ENCODE assay signal across 21 cellular contexts in genomic region chr5:129356846-129357245, GRCh38.
DNase-seq lines count a peak whose midpoint lies in the region; FAIRE-seq and TF ChIP-seq lines count a peak whose summit lies in the region.
"Had no signal": no experiment of that assay in that cellular context is flagged by ENCODE, and none has a peak within 500 bp of the region (broad histone marks: within the 10 kb centered on the region; RNA-seq: fewer than 3 reads in every experiment).

No MANE protein-coding gene starts in this region.

- H2BK12ac ChIP-seq in trophoblast cell (ENCODE audit: low read length), result no peak overlapping the region

- H4K8ac ChIP-seq in trophoblast cell (ENCODE audit: low read depth, low read length), result no peak overlapping the region

- no peaks in the 10 kb centered on the region for H3K36me3 ChIP-seq in trophoblast cell (ENCODE audit: control insufficient read depth in 1 of 2, insufficient read depth in 2 of 2, low read length in 2 of 2)
- H3K36me3 ChIP-seq in skeletal muscle tissue (ENCODE audit: control insufficient read depth in 3 of 3, insufficient read depth in 3 of 3, low read length in 3 of 3), result no peaks in the 10 kb centered on the region
- H3K36me3 ChIP-seq: BLaER1 had no signal

- no peak for TF ChIP-seq POLR2A in H54 (IDR thresholded peaks at IDR 0.05; ENCODE audit: low read depth, low read length)
- TF ChIP-seq POLR2A in GM12891 (IDR thresholded peaks at IDR 0.05; ENCODE audit: low read depth, low read length), result no peak

- no peak overlapping the region for H2BK5ac ChIP-seq in trophoblast cell (ENCODE audit: low read depth, low read length, poor library complexity)

- no peaks in the 10 kb centered on the region for H3K79me2 ChIP-seq in trophoblast cell (ENCODE audit: control insufficient read depth, insufficient read depth, low read length, poor library complexity)

- no peaks in the 10 kb centered on the region for H3K27me3 ChIP-seq in trophoblast cell (ENCODE audit: insufficient read depth, low read length)
- no peaks in the 10 kb centered on the region for H3K27me3 ChIP-seq in skeletal muscle tissue (ENCODE audit: control insufficient read depth in 3 of 3, insufficient read depth in 3 of 3, low read length in 3 of 3)
- H3K27me3 ChIP-seq: BLaER1 had no signal

- TF ChIP-seq CTCF in fibroblast of mammary gland (conservative IDR thresholded peaks at IDR 0.05; ENCODE audit: control insufficient read depth, insufficient read depth, low read depth, low read length), result no peak

- H3K27ac ChIP-seq in trophoblast cell (ENCODE audit: low read depth, low read length), result no peak overlapping the region
- peak overlapping the region; percentile 32 for H3K27ac ChIP-seq in skeletal muscle tissue (ENCODE audit: low read depth, low read length)
- H3K27ac ChIP-seq: 22Rv1, BLaER1, C4-2B, GM23248 had no signal

- WGBS in trophoblast cell (ENCODE audit: extremely low coverage, insufficient coverage, insufficient read length), result no CpG with 5 or more reads among the region's 2 CpGs

- H4K91ac ChIP-seq in trophoblast cell (ENCODE audit: low read depth, low read length), result no peak overlapping the region

- no peak overlapping the region for H3K4ac ChIP-seq in trophoblast cell (ENCODE audit: low read depth, low read length)

- H3K4me2 ChIP-seq in trophoblast cell (ENCODE audit: low read length), result no peak overlapping the region
- H3K4me2 ChIP-seq: BLaER1 had no signal

- no peak overlapping the region for H3K9ac ChIP-seq in trophoblast cell (ENCODE audit: low read length)
- H3K9ac ChIP-seq in skeletal muscle tissue (ENCODE audit: low read depth in 1 of 3, low read length in 3 of 3), result no peak overlapping the region
- H3K9ac ChIP-seq: BLaER1, GM23248 had no signal

- no peak overlapping the region for H2AK5ac ChIP-seq in trophoblast cell (ENCODE audit: low read length)

- no peak overlapping the region for H2AFZ ChIP-seq in trophoblast cell (ENCODE audit: insufficient read depth, low read length, poor library complexity)
- H2AFZ ChIP-seq: GM23248 had no signal

- H2BK120ac ChIP-seq in trophoblast cell (ENCODE audit: insufficient read depth, low read length, poor library complexity), result no peak overlapping the region

- no peak overlapping the region for H4K12ac ChIP-seq in trophoblast cell (ENCODE audit: low read depth, low read length)

- H3K79me1 ChIP-seq in trophoblast cell (ENCODE audit: low read length), result no peaks in the 10 kb centered on the region

- H3K14ac ChIP-seq in trophoblast cell (ENCODE audit: low read length), result no peak overlapping the region

- no peak overlapping the region for H3K18ac ChIP-seq in trophoblast cell (ENCODE audit: low read length)

- peak; percentile 30 for FAIRE-seq in H54 (lab: Jason Lieb, UNC)
- FAIRE-seq in GM12891 (lab: Jason Lieb, UNC), result no peak
- FAIRE-seq: G401.6, GM19239, H1 had no signal

- H3K4me1 ChIP-seq in trophoblast cell (ENCODE audit: control insufficient read depth in 1 of 2, insufficient read depth in 2 of 2, low read length in 2 of 2), result no peaks in the 10 kb centered on the region
- H3K4me1 ChIP-seq in skeletal muscle tissue (ENCODE audit: control insufficient read depth in 3 of 3, insufficient read depth in 3 of 3, low read length in 3 of 3), result peaks cover 0 to 4% (median 3%) of the 10 kb centered on the region in 3 donors
- H3K4me1 ChIP-seq: BLaER1, Caco-2 had no signal

- H3K23ac ChIP-seq in trophoblast cell (ENCODE audit: low read length), result no peak overlapping the region

- no peaks in the 10 kb centered on the region for H3K9me3 ChIP-seq in trophoblast cell (ENCODE audit: insufficient read depth, low read depth, low read length)
- H3K9me3 ChIP-seq in skeletal muscle tissue (ENCODE audit: control insufficient read depth in 3 of 3, low read length in 3 of 3), result no peaks in the 10 kb centered on the region
- H3K9me3 ChIP-seq: BLaER1, Caco-2 had no signal

- H3K4me3 ChIP-seq in fibroblast of mammary gland (ENCODE audit: control insufficient read depth, low read depth, low read length), result no peak overlapping the region
- H3K4me3 ChIP-seq in trophoblast cell (ENCODE audit: low read depth, low read length), result no peak overlapping the region
- H3K4me3 ChIP-seq in skeletal muscle tissue (ENCODE audit: low read length in 3 of 3), result no peak overlapping the region
- H3K4me3 ChIP-seq: BLaER1, GM23248 had no signal

- DNase-seq in H54 (ENCODE audit: insufficient read length, low spot score) (no peak), fibroblast of mammary gland (ENCODE audit: low read depth) (peak; percentile 7), trophoblast cell (peak; percentile 78 to 91), cerebellar nuclear complex (lab: John Stamatoyannopoulos, UW) (no peak), HK-2 (ENCODE audit: unreplicated experiment) (no peak), GM12891 (ENCODE audit: insufficient read length, low spot score) (no peak)
- DNase-seq: Caco-2; CD4-positive, CD25-positive, alpha-beta regulatory T cell; CD8-positive, alpha-beta T cell; DMS153; DND-41; GM23248; H9; HFFc6 had no signal

TF ChIP-seq in GM12891, 5 proteins besides CTCF, POLR2A, EP300 and RAD21:
- TF ChIP-seq POU2F2 (IDR thresholded peaks at IDR 0.05; ENCODE audit: low read depth, low read length) (no peak), PAX5 (IDR thresholded peaks at IDR 0.05; ENCODE audit: insufficient read depth, low read length, severe bottlenecking) (no peak), TAF1 (IDR thresholded peaks at IDR 0.05; ENCODE audit: low read depth, low read length) (no peak), SPI1 (IDR thresholded peaks at IDR 0.05; ENCODE audit: low read depth, low read length) (no peak), POLR2AphosphoS5 (IDR thresholded peaks at IDR 0.05; ENCODE audit: low read depth, low read length) (no peak)

Comparison
In these comparisons a context has a peak if more than half of its experiments do, and no peak if none do; other contexts are left out.
1. DNase-seq: peak in fibroblast of mammary gland (single experiment) and trophoblast cell (2 of 2); none in H54 (single experiment), cerebellar nuclear complex (0 of 2), HK-2 (single experiment) and GM12891 (single experiment).